In the genomic region with DNA sequence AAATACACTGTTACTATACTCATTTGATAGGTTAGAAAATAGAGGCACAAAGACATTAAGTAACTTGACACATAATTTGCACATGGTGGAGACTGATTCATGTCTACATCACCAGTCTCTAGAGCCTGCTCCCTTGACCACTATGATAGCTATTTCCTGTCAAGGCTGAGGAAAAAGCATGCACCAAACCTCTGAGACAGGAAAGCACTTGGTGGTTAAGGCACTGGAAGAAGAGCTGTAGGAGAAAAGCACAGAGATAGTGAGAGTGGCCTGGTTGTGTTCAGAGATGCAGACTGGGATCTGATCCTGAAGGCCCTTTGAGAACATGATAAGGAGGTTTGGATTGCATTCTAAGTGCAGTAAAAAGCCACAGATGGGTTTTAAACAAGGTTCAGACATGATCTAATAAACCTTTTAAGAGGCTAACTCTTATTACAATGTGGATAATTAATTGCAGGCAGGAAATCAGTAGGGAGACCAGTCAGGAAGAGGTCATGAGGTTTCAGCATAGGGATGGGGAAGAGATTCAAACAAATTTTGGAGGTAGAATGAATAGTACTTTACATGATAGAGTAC, we compare ENCODE assay signal across 1 cellular context.
TF ChIP-seq lines count a peak whose summit lies in the region.

No MANE protein-coding gene starts in this region.

TF ChIP-seq in HCT116, 20 proteins besides CTCF, POLR2A, EP300 and RAD21 (continued from another document):
- TF ChIP-seq EGR1 (IDR thresholded peaks at IDR 0.05; ENCODE audit: low read depth) (no peak), POLR2AphosphoS5 (IDR thresholded peaks at IDR 0.05; ENCODE audit: low read depth, low read length) (no peak), SRF (IDR thresholded peaks at IDR 0.05; ENCODE audit: low read depth) (no peak), ZNF274 (IDR thresholded peaks at IDR 0.05; ENCODE audit: low read depth, low read length) (no peak), CBX3 (IDR thresholded peaks at IDR 0.05; ENCODE audit: low read depth) (no peak), FOSL1 (IDR thresholded peaks at IDR 0.05; ENCODE audit: low read depth) (no peak), SP1 (IDR thresholded peaks at IDR 0.05; ENCODE audit: low read depth) (no peak)
